ENCODE assay signal across 20 cellular contexts in genomic region chr14:68931063-68931462, GRCh38. TPM values are rescaled to one million over a fixed set of nuclear protein-coding genes. Genes with fewer than 3 reads are reported as not detected.
A peak's percentile ranks its signal among the peaks of the same experiment; 100 is the strongest.
DNase-seq lines count a peak whose midpoint lies in the region; ATAC-seq, FAIRE-seq and TF ChIP-seq lines count a peak whose summit lies in the region.
"Had no signal": no experiment of that assay in that cellular context is flagged by ENCODE, and none has a peak within 500 bp of the region (broad histone marks: within the 10 kb centered on the region; RNA-seq: fewer than 3 reads in every experiment).

No MANE protein-coding gene starts in this region.

- H3K27me3 Mint-ChIP-seq in CD4-positive, CD25-positive, alpha-beta regulatory T cell, result no peaks in the 10 kb centered on the region
- peaks cover 9% of the 10 kb centered on the region for H3K27me3 Mint-ChIP-seq in endothelial cell (ENCODE audit: unreplicated experiment)

- dilution Hi-C loops in IMR-90 (cut with HindIII; ENCODE audit: low sequenced_read_pairs, unreplicated experiment), result no loop called here

- intact Hi-C loops in IMR-90 (cut with micrococcal nuclease), result no loop called here

- BruUV-seq in IMR-90 (replicated peaks; lab: Mats Ljungman, UMichigan), result no TSS peak

- H3K27ac ChIP-seq in CD4-positive, CD25-positive, alpha-beta regulatory T cell (ENCODE audit: insufficient read depth, low read length, poor library complexity, severe bottlenecking), result no peak overlapping the region
- H3K27ac ChIP-seq in IMR-90 (ENCODE audit: insufficient read depth, low read length) (peak overlapping the region; percentile 9; the same call in 1 of the 2 replicates), smooth muscle cell (ENCODE audit: low read depth) (peak overlapping the region; percentile 3)
- H3K27ac ChIP-seq: hepatocyte, SK-N-MC had no signal

- H3K4ac ChIP-seq in IMR-90 (ENCODE audit: low read depth, low read length), result 0 out of 2 replicates have a peak overlapping the region, but pooled peaks have one; percentile 33

- peaks cover 77% of the 10 kb centered on the region for H3K9me1 ChIP-seq in IMR-90 (ENCODE audit: insufficient read depth, low read length)

- peak overlapping the region; percentile 82 for H3K23ac ChIP-seq in IMR-90 (ENCODE audit: low read depth, low read length)

- no peak overlapping the region for H3K9ac ChIP-seq in IMR-90 (ENCODE audit: low read depth, low read length)
- no peak overlapping the region for H3K9ac ChIP-seq in smooth muscle cell (ENCODE audit: low read depth)

- H3K18ac ChIP-seq in IMR-90 (ENCODE audit: low read depth, low read length), result no peak overlapping the region

- no peak overlapping the region for H2AK9ac ChIP-seq in IMR-90 (replicated peaks; ENCODE audit: low read depth, low read length, poor library complexity)

- H4K20me1 ChIP-seq in IMR-90 (ENCODE audit: insufficient read depth, low read length), result peaks cover 100% of the 10 kb centered on the region
- peaks cover 100% of the 10 kb centered on the region for H4K20me1 ChIP-seq in smooth muscle cell (ENCODE audit: low read depth)

- WGBS in IMR-90 (ENCODE audit: extremely low coverage in 2 of 2, insufficient read length in 1 of 2), 2 experiments, result 100% methylated on average over 1 of the region's 3 CpGs; no CpG with 5 or more reads in 1 of the 2 experiments
- 95% methylated on average over 3 of the region's 3 CpGs for WGBS in smooth muscle cell (ENCODE audit: low lambda C conversion rate)

- H2BK120ac ChIP-seq in IMR-90 (ENCODE audit: low read depth, low read length), result no peak overlapping the region

- H3K27ac Mint-ChIP-seq in CD4-positive, CD25-positive, alpha-beta regulatory T cell, result peak overlapping the region in 2 of 3 donors; percentile 77 to 85
- peak overlapping the region; percentile 64 for H3K27ac Mint-ChIP-seq in endothelial cell (ENCODE audit: unreplicated experiment)
- H3K27ac Mint-ChIP-seq: endodermal cell had no signal

- peaks cover 16% of the 10 kb centered on the region for H3K36me3 Mint-ChIP-seq in CD4-positive, CD25-positive, alpha-beta regulatory T cell
- peaks cover 8% of the 10 kb centered on the region for H3K36me3 Mint-ChIP-seq in endothelial cell (ENCODE audit: low read depth, unreplicated experiment)

- no peak overlapping the region for H4K5ac ChIP-seq in IMR-90 (ENCODE audit: low read depth, low read length)

- no peaks in the 10 kb centered on the region for H3K27me3 ChIP-seq in CD4-positive, CD25-positive, alpha-beta regulatory T cell (ENCODE audit: control insufficient read depth, insufficient read depth, low read length)
- H3K27me3 ChIP-seq in IMR-90 (ENCODE audit: control insufficient read depth, insufficient read depth, low read length) (no peaks in the 10 kb centered on the region), smooth muscle cell (ENCODE audit: low read depth) (no peaks in the 10 kb centered on the region)
- H3K27me3 ChIP-seq: hepatocyte had no signal

- H3K4me1 ChIP-seq in CD4-positive, CD25-positive, alpha-beta regulatory T cell (ENCODE audit: control insufficient read depth, insufficient read depth, low read length, poor library complexity, severe bottlenecking), result no peaks in the 10 kb centered on the region
- peaks cover 56% of the 10 kb centered on the region for H3K4me1 ChIP-seq in IMR-90 (ENCODE audit: control insufficient read depth, insufficient read depth, low read length)
- H3K4me1 ChIP-seq in smooth muscle cell (ENCODE audit: low read depth), result no peaks in the 10 kb centered on the region

- H3K14ac ChIP-seq in IMR-90 (replicated peaks; ENCODE audit: low read depth, low read length), result no peak overlapping the region

- no peak overlapping the region for H2AK5ac ChIP-seq in IMR-90 (ENCODE audit: low read depth, low read length)

- in situ Hi-C loops in IMR-90 (cut with MboI; ENCODE audit: low sequenced_read_pairs), result no loop called here

- no peak overlapping the region for H2BK20ac ChIP-seq in IMR-90 (ENCODE audit: low read depth, low read length)

- POLR2A ChIA-PET in IMR-90 (lab: Charles Lee; ENCODE audit: unreplicated experiment), result no interaction called here

- peaks cover 0 to 83% of the 10 kb centered on the region in 2 experiments; a peak in 2 of 4 replicates for H3K79me1 ChIP-seq in IMR-90 (ENCODE audit: low read depth in 1 of 2, low read length in 2 of 2)

- no peak overlapping the region for H4K91ac ChIP-seq in IMR-90 (ENCODE audit: insufficient read depth, low read depth, low read length)

- CTCF ChIA-PET in IMR-90 (lab: Yijun Ruan, JAX), result no interaction called here

- peaks cover 0 to 9% (median under 1%) of the 10 kb centered on the region in 7 donors for H3K9me3 Mint-ChIP-seq in CD4-positive, CD25-positive, alpha-beta regulatory T cell
- H3K9me3 Mint-ChIP-seq in endothelial cell (ENCODE audit: unreplicated experiment), result no peaks in the 10 kb centered on the region
- H3K9me3 Mint-ChIP-seq: endodermal cell had no signal

- H2BK5ac ChIP-seq in IMR-90 (ENCODE audit: low read depth, low read length, poor library complexity, severe bottlenecking), result peak overlapping the region; percentile 5

- peaks cover 100% of the 10 kb centered on the region for H3K79me2 ChIP-seq in smooth muscle cell (ENCODE audit: low read depth)

- no peak overlapping the region for H3K4me3 Mint-ChIP-seq in CD4-positive, CD25-positive, alpha-beta regulatory T cell
- no peak overlapping the region for H3K4me3 Mint-ChIP-seq in endothelial cell (ENCODE audit: unreplicated experiment)
- H3K4me3 Mint-ChIP-seq: endodermal cell had no signal

- no peak for TF ChIP-seq RAD21 in IMR-90 (IDR thresholded peaks at IDR 0.05; ENCODE audit: low read length)

- H3K56ac ChIP-seq in IMR-90 (ENCODE audit: extremely low read depth, insufficient read depth, low read length), result no peak overlapping the region; the same call in 1 of the 2 replicates

- FAIRE-seq in D721Med (lab: Jason Lieb, UNC), result no peak
- FAIRE-seq: GM18507 had no signal

- ATAC-seq in CD4-positive, CD25-positive, alpha-beta regulatory T cell (ENCODE audit: low read depth in 2 of 2), result no peak
- ATAC-seq in IMR-90 (ENCODE audit: low read depth), result no peak
- no peak for ATAC-seq in GM18520 (IDR thresholded peaks at IDR 0.05; ENCODE audit: unreplicated experiment)
- ATAC-seq: lower lobe of right lung, Panc1 had no signal

- TF ChIP-seq POLR2A in IMR-90 (IDR thresholded peaks at IDR 0.05; ENCODE audit: low read depth, low read length), result no peak

- no peak for DNase-seq in CD4-positive, CD25-positive, alpha-beta regulatory T cell
- DNase-seq in IMR-90 (no peak), endothelial cell (ENCODE audit: low spot score) (no peak), smooth muscle cell (lab: John Stamatoyannopoulos, UW; ENCODE audit: unreplicated experiment) (no peak), occipital lobe (lab: John Stamatoyannopoulos, UW) (no peak), D721Med (ENCODE audit: insufficient read length, low spot score) (no peak), NK-92 (lab: John Stamatoyannopoulos, UW; ENCODE audit: unreplicated experiment) (no peak)
- DNase-seq: amniotic stem cell; COR-L47; endodermal cell; KBM-7; MV-4-11; NCI-H1694 treated with DMSO at 0.1 percent for 48 hours; stimulated activated CD4-positive, alpha-beta T cell treated with anti-CD3 and anti-CD28 coated beads, Interleukin-4, amount 100 ng/mL, for 1 hour had no signal

- H4K8ac ChIP-seq in IMR-90 (ENCODE audit: low read depth in 2 of 2, low read length in 2 of 2), result no peak overlapping the region

- peaks cover 7 to 73% (median 13%) of the 10 kb centered on the region in 4 donors for H3K4me1 Mint-ChIP-seq in CD4-positive, CD25-positive, alpha-beta regulatory T cell
- H3K4me1 Mint-ChIP-seq in endothelial cell (ENCODE audit: unreplicated experiment), result peaks cover 21% of the 10 kb centered on the region

- no peak overlapping the region for H2BK15ac ChIP-seq in IMR-90 (ENCODE audit: low read depth, low read length)

- peaks cover 1 to 6% of the 10 kb centered on the region in 2 experiments for H3K9me3 ChIP-seq in CD4-positive, CD25-positive, alpha-beta regulatory T cell (ENCODE audit: control insufficient read depth in 2 of 2, low read length in 2 of 2)
- H3K9me3 ChIP-seq in IMR-90 (ENCODE audit: control insufficient read depth, insufficient read depth, low read length) (no peaks in the 10 kb centered on the region), smooth muscle cell (replicated peaks; ENCODE audit: low read depth) (no peaks in the 10 kb centered on the region)
- H3K9me3 ChIP-seq: lower lobe of right lung had no signal

- H2AFZ ChIP-seq in IMR-90 (replicated peaks; ENCODE audit: low read length, poor library complexity) (no peak overlapping the region), smooth muscle cell (ENCODE audit: low read depth) (no peak overlapping the region)
- H2AFZ ChIP-seq: hepatocyte had no signal

- H3K4me2 ChIP-seq in IMR-90 (ENCODE audit: low read depth, low read length) (no peak overlapping the region), smooth muscle cell (no peak overlapping the region)
- H3K4me2 ChIP-seq: hepatocyte had no signal

- no peak overlapping the region for H3K4me3 ChIP-seq in CD4-positive, CD25-positive, alpha-beta regulatory T cell (ENCODE audit: low read depth, low read length)
- H3K4me3 ChIP-seq in IMR-90 (ENCODE audit: insufficient read depth, low read depth, low read length), result no peak overlapping the region
- no peak overlapping the region for H3K4me3 ChIP-seq in smooth muscle cell
- H3K4me3 ChIP-seq: hepatocyte, lower lobe of right lung, SK-N-MC had no signal

- peaks cover 3% of the 10 kb centered on the region for H3K36me3 ChIP-seq in CD4-positive, CD25-positive, alpha-beta regulatory T cell (ENCODE audit: control insufficient read depth, insufficient read depth, low read length)
- H3K36me3 ChIP-seq in IMR-90 (ENCODE audit: control insufficient read depth, insufficient read depth, low read length) (peaks cover 44% of the 10 kb centered on the region), smooth muscle cell (ENCODE audit: low read depth) (peaks cover 5% of the 10 kb centered on the region)
- H3K36me3 ChIP-seq: lower lobe of right lung had no signal

- H3F3A ChIP-seq in smooth muscle cell (ENCODE audit: low read depth), result peaks cover 55% of the 10 kb centered on the region

- no peak for TF ChIP-seq CTCF in IMR-90 (conservative IDR thresholded peaks at IDR 0.05; ENCODE audit: low read depth, low read length)
- no peak for TF ChIP-seq CTCF in endothelial cell (IDR thresholded peaks at IDR 0.05; ENCODE audit: unreplicated experiment)
- no peak for TF ChIP-seq CTCF in smooth muscle cell (IDR thresholded peaks at IDR 0.05; ENCODE audit: borderline replicate concordance, insufficient read depth, poor library complexity, severe bottlenecking)
- no peak for TF ChIP-seq CTCF in D721Med (IDR thresholded peaks at IDR 0.05; ENCODE audit: insufficient read depth, missing control alignments)

TF ChIP-seq in IMR-90, 13 proteins besides CTCF, POLR2A, EP300 and RAD21 (continues in another document):
- no peak for TF ChIP-seq NFE2L2 (IDR thresholded peaks at IDR 0.05; ENCODE audit: low read depth, low read length)

RNA-seq across cellular contexts. Expression of gene ACTN1, which starts 48.0 kb away (rescaled TPM):
- 47.5 TPM for total RNA-seq in CD4-positive, CD25-positive, alpha-beta regulatory T cell
- 10 to 100 TPM; 28.3 to 78.8 (median 51.8) TPM for polyA plus RNA-seq in CD4-positive, CD25-positive, alpha-beta regulatory T cell
- total RNA-seq in IMR-90 (2012; rRNA removed) (648 and 684 TPM in 2 replicates), endothelial cell (ENCODE audit: unreplicated experiment) (130 TPM), smooth muscle cell (361 and 422 TPM in 2 replicates), occipital lobe (12.2 TPM)
- polyA plus RNA-seq in IMR-90 (2012; rRNA removed) (766 and 895 TPM in 2 replicates), smooth muscle cell (741 and 806 TPM in 2 replicates)
- 676 and 750 TPM in 2 replicates for polyA plus RNA-seq in IMR-90 (2012; cell fraction: cytosol; rRNA removed)
- 1,803 and 1,926 TPM in 2 replicates for polyA plus RNA-seq in IMR-90 (2012; cell fraction: nucleus; rRNA removed; ENCODE audit: low replicate concordance)
